In the genomic region with DNA sequence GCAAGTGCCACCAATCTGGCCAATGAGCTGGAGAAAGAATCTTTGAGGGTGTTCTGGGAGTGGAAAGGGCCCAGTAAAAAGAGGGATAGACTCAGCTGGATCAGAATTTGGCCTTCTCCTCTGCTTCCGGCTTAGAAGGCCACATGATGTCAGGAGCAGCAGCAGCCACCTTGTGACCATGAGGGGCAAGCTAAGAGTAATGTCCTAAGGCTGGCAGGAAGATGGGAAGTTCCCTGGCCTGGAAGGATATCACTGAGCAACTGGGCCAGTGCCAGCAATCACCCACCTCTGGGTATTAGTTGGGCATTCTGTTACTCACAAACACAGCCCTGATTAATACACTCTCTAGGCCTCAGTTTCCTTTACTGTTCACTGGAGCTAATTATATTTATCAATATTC, we compare ENCODE assay signal across 28 cellular contexts.
"Had no signal": no experiment of that assay in that cellular context is flagged by ENCODE, and none has a peak within 500 bp of the region (broad histone marks: within the 10 kb centered on the region; RNA-seq: fewer than 3 reads in every experiment).

No MANE protein-coding gene starts in this region.

- H3K9me3 ChIP-seq: gastrocnemius medialis, mucosa of descending colon had no signal

- FAIRE-seq: colon, endometrium, islet of Langerhans, keratinocyte had no signal

- DNase-seq: effector CD8-positive, alpha-beta T cell; effector memory CD8-positive, alpha-beta T cell; endodermal cell; erythroblast; esophagus squamous epithelium; foreskin fibroblast; foreskin melanocyte; gastrocnemius medialis; glutamatergic neuron; head of caudate nucleus; heart right ventricle; hippocampal formation; left cardiac atrium; left lung; left ventricle myocardium superior; mammary epithelial cell; mesendoderm; midbrain; mucosa of descending colon; naive B cell; naive thymus-derived CD8-positive, alpha-beta T cell had no signal

- H3K4me3 ChIP-seq: coronary artery, esophagus squamous epithelium, gastrocnemius medialis, heart right ventricle, left lung, lung, mucosa of descending colon had no signal

- H3K27ac ChIP-seq: coronary artery, epithelial cell of prostate, esophagus squamous epithelium, gastrocnemius medialis, heart right ventricle, left lung had no signal

- H3K4me1 ChIP-seq: gastrocnemius medialis, left lung had no signal

- ATAC-seq: effector memory CD8-positive, alpha-beta T cell; gastrocnemius medialis; heart right ventricle; left cardiac atrium; left ventricle myocardium superior; naive thymus-derived CD8-positive, alpha-beta T cell had no signal

- H3K36me3 ChIP-seq: esophagus squamous epithelium, gastrocnemius medialis, heart right ventricle, left lung had no signal
